Comparison of ENCODE assay signal across 1 cellular context in genomic region chr3:122651233-122651907, GRCh38.
TF ChIP-seq lines count a peak whose summit lies in the region.

No MANE protein-coding gene starts in this region.

TF ChIP-seq in HepG2, 621 proteins besides CTCF, POLR2A, EP300 and RAD21 (continued from another document and continues in another):
- TF ChIP-seq KDM6A (CRISPR knock-in tag; IDR thresholded peaks at IDR 0.05; ENCODE audit: low read depth) (peak; percentile 75), ZNF609 (CRISPR knock-in tag; IDR thresholded peaks at IDR 0.05; ENCODE audit: borderline replicate concordance) (peak; percentile 100), NFKB2 (CRISPR knock-in tag; IDR thresholded peaks at IDR 0.05; ENCODE audit: borderline replicate concordance) (peak; percentile 30; the same call in 1 of the 2 replicates), ZBTB33 (CRISPR knock-in tag; IDR thresholded peaks at IDR 0.05) (peak; percentile 72; the same call in 1 of the 2 replicates), HOXD1 (CRISPR knock-in tag; IDR thresholded peaks at IDR 0.05) (peak; percentile 97), ARID4A (CRISPR knock-in tag; IDR thresholded peaks at IDR 0.05; ENCODE audit: borderline replicate concordance) (peak; percentile 78; the same call in 1 of the 2 replicates), ZNF431 (CRISPR knock-in tag; IDR thresholded peaks at IDR 0.05; ENCODE audit: borderline replicate concordance, low read depth) (peak; percentile 55; the same call in 1 of the 2 replicates), TBX3 (IDR thresholded peaks at IDR 0.05; ENCODE audit: borderline replicate concordance) (peak; percentile 100), SPEN (CRISPR knock-in tag; IDR thresholded peaks at IDR 0.05; ENCODE audit: low read depth) (peak; percentile 61), PATZ1 (CRISPR knock-in tag; IDR thresholded peaks at IDR 0.05) (peak; percentile 87), SP4 (CRISPR knock-in tag; IDR thresholded peaks at IDR 0.05) (0 out of 2 replicates have a peak, but pooled peaks have one; percentile 48), ZBTB49 (CRISPR knock-in tag; IDR thresholded peaks at IDR 0.05; ENCODE audit: borderline replicate concordance) (0 out of 2 replicates have a peak, but pooled peaks have one; percentile 69), RNF2 (conservative IDR thresholded peaks at IDR 0.05; ENCODE audit: low read depth) (peak; percentile 66; the same call in 1 of the 2 replicates), ZNF749 (CRISPR knock-in tag; IDR thresholded peaks at IDR 0.05; ENCODE audit: borderline replicate concordance) (peak; percentile 54; the same call in 1 of the 2 replicates), SALL1 (CRISPR knock-in tag; IDR thresholded peaks at IDR 0.05) (peak; percentile 94), FOXO1 (CRISPR knock-in tag; IDR thresholded peaks at IDR 0.05) (peak; percentile 92), ZNF589 (CRISPR knock-in tag; conservative IDR thresholded peaks at IDR 0.05) (peak; percentile 91), ZNF850 (CRISPR knock-in tag; conservative IDR thresholded peaks at IDR 0.05) (0 out of 2 replicates have a peak, but pooled peaks have one; percentile 75), ZBTB34 (CRISPR knock-in tag; IDR thresholded peaks at IDR 0.05) (peak; percentile 85), MEF2D (CRISPR knock-in tag; IDR thresholded peaks at IDR 0.05) (peak; percentile 80), KLF16 (CRISPR knock-in tag; IDR thresholded peaks at IDR 0.05) (peak in 1 of 2 experiments; percentile 98; a peak in 2 of 4 replicates), WIZ (CRISPR knock-in tag; IDR thresholded peaks at IDR 0.05) (0 out of 2 replicates have a peak, but pooled peaks have one; percentile 35), SSRP1 (CRISPR knock-in tag; IDR thresholded peaks at IDR 0.05) (peak; percentile 76; the same call in 1 of the 2 replicates), TBL1XR1 (IDR thresholded peaks at IDR 0.05; ENCODE audit: borderline replicate concordance, low read length, partially characterized antibody) (peak; percentile 94), MIER3 (CRISPR knock-in tag; IDR thresholded peaks at IDR 0.05; ENCODE audit: borderline replicate concordance) (peak; percentile 93), ARID5B (CRISPR knock-in tag; IDR thresholded peaks at IDR 0.05) (peak; percentile 99), GABPB1 (CRISPR knock-in tag; IDR thresholded peaks at IDR 0.05) (peak; percentile 47), ZBTB10 (CRISPR knock-in tag; IDR thresholded peaks at IDR 0.05; ENCODE audit: borderline replicate concordance) (0 out of 2 replicates have a peak, but pooled peaks have one; percentile 37), DNMT3B (CRISPR knock-in tag; conservative IDR thresholded peaks at IDR 0.05) (peak; percentile 69; the same call in 1 of the 2 replicates)
